ENCODE assay signal across 20 cellular contexts in the genomic region with DNA sequence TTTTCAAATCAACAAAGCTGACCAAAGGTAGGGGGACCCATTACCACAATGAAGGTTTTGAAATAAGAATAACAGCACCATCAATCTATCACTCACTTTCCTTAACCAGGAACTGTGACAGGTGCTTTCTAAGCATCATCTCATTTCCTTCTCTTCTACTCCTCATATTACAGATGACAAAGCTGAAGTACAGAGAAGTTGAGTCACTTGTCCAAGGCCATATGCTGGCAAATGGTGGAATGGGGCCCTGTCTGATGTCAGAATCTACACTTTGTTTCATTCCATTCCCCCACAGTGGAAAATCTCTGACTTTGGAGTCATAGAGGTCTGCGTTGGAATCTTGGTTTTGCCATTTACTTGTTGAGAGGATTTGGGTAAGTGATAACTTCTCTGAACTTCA.
"Had no signal": no experiment of that assay in that cellular context is flagged by ENCODE, and none has a peak within 500 bp of the region (broad histone marks: within the 10 kb centered on the region; RNA-seq: fewer than 3 reads in every experiment).

No MANE protein-coding gene starts in this region.

- H3K4me1 Mint-ChIP-seq: neural crest cell had no signal

- H3K27ac Mint-ChIP-seq: natural killer cell had no signal

- H3K4me1 ChIP-seq: colonic mucosa, sigmoid colon, tibial artery, upper lobe of left lung, uterus had no signal

- H3K27me3 ChIP-seq: colonic mucosa, heart left ventricle, right atrium auricular region, sigmoid colon, tibial artery, upper lobe of left lung, uterus had no signal

- H3K36me3 ChIP-seq: colonic mucosa, heart left ventricle, right atrium auricular region, sigmoid colon, tibial artery, upper lobe of left lung, uterus had no signal

- ATAC-seq: heart left ventricle, left lobe of liver, mucosa of descending colon, natural killer cell had no signal

- H3K36me3 Mint-ChIP-seq: natural killer cell had no signal

- H3K4me3 ChIP-seq: colonic mucosa, heart left ventricle, mucosa of descending colon, right atrium auricular region, sigmoid colon, tibial artery, upper lobe of left lung, uterus had no signal

- H3K9me3 ChIP-seq: colonic mucosa, heart left ventricle, mucosa of descending colon, right atrium auricular region, sigmoid colon, tibial artery, upper lobe of left lung, uterus had no signal

- H3K4me3 Mint-ChIP-seq: natural killer cell, neural crest cell had no signal

- H3K9me3 Mint-ChIP-seq: natural killer cell, neural crest cell had no signal

- H3K27ac ChIP-seq: colonic mucosa, heart left ventricle, right atrium auricular region, sigmoid colon, tibial artery, upper lobe of left lung, uterus had no signal

- DNase-seq: colonic mucosa; dermis blood vessel endothelial cell; erythroblast; foreskin melanocyte; heart left ventricle; hypothalamus; kidney glomerular epithelial cell; mucosa of descending colon; natural killer cell; posterior cingulate gyrus; sigmoid colon; small intestine; stimulated activated CD4-positive, alpha-beta T cell treated with anti-CD3 and anti-CD28 coated beads, Interleukin-12 subunit alpha, Interleukin-12 subunit beta, amount 100 ng/mL, for 4 hours; stimulated activated naive CD4-positive, alpha-beta T cell; tibial artery; upper lobe of left lung; uterus had no signal
